ENCODE assay signal across 8 cellular contexts in genomic region chr11:133955945-133956421, GRCh38. TPM values are rescaled to one million over a fixed set of nuclear protein-coding genes. Genes with fewer than 3 reads are reported as not detected.
DNase-seq lines count a peak whose midpoint lies in the region; ATAC-seq and TF ChIP-seq lines count a peak whose summit lies in the region.

No MANE protein-coding gene starts in this region.

- CTCF ChIA-PET in activated naive CD4-positive, alpha-beta T cell treated with anti-CD3 and anti-CD28 coated beads for 36 hours (lab: Charles Lee), result interaction anchor here (0.9 to 2.4 kb wide), 4 partner anchors 9 to 28 kb away, joined by 3 to 16 read pairs (median 4); no protein-coding TSS in a partner anchor

- TF ChIP-seq EP300 in tibial nerve (IDR thresholded peaks at IDR 0.05), result no peak

- H3K36me3 ChIP-seq in iPS-20b (ENCODE audit: insufficient read depth, low read depth, low read length), result no peaks in the 10 kb centered on the region
- no peaks in the 10 kb centered on the region for H3K36me3 ChIP-seq in tibial nerve

- WGBS in tibial nerve, 2 donors, result 0% methylated on average over 6 to 11 of the region's 58 CpGs

- TF ChIP-seq POLR2A in tibial nerve (IDR thresholded peaks at IDR 0.05), result no peak

- H3K9me3 ChIP-seq in iPS-20b (ENCODE audit: insufficient read depth, low read depth, low read length), result no peaks in the 10 kb centered on the region
- no peaks in the 10 kb centered on the region for H3K9me3 ChIP-seq in tibial nerve

- peaks cover 70% of the 10 kb centered on the region for H3K27me3 ChIP-seq in iPS-20b (ENCODE audit: insufficient read depth, low read length)
- peaks cover 3 to 73% of the 10 kb centered on the region in 2 donors for H3K27me3 ChIP-seq in tibial nerve

- H3K36me3 Mint-ChIP-seq in activated naive CD4-positive, alpha-beta T cell treated with anti-CD3 and anti-CD28 coated beads for 36 hours (ENCODE audit: low read depth), result no peaks in the 10 kb centered on the region
- H3K36me3 Mint-ChIP-seq in activated naive CD4-positive, alpha-beta T cell treated with anti-CD3 and anti-CD28 coated beads, Interleukin-2, amount 50 U/mL, for 72 hours, result peaks cover 11 to 16% of the 10 kb centered on the region in 2 donors

- peak overlapping the region; percentile 95; the same call in 1 of the 2 replicates for H3K4me3 ChIP-seq in iPS-20b (ENCODE audit: low read length)
- H3K4me3 ChIP-seq in tibial nerve, result peak overlapping the region; percentile 35 to 68 (median 54)

- H3K27ac ChIP-seq in iPS-20b (ENCODE audit: low read length) (no peak overlapping the region), tibial nerve (peak overlapping the region in 2 of 4 donors; percentile 44 to 71)

- ATAC-seq in activated naive CD4-positive, alpha-beta T cell treated with anti-CD3 and anti-CD28 coated beads, Interleukin-2, amount 50 U/mL, for 72 hours, result no peak
- ATAC-seq in GM21360 (IDR thresholded peaks at IDR 0.05; ENCODE audit: unreplicated experiment), result no peak

- intact Hi-C loops in activated naive CD4-positive, alpha-beta T cell treated with anti-CD3 and anti-CD28 coated beads for 36 hours (cut with micrococcal nuclease), result no loop called here

- H3K4me1 Mint-ChIP-seq in activated naive CD4-positive, alpha-beta T cell treated with anti-CD3 and anti-CD28 coated beads for 36 hours (ENCODE audit: low read depth), result peaks cover 42% of the 10 kb centered on the region

- peaks cover 30% of the 10 kb centered on the region for H3K4me1 ChIP-seq in iPS-20b (ENCODE audit: insufficient read depth, low read length)
- peaks cover 0 to 59% (median 26%) of the 10 kb centered on the region in 4 donors for H3K4me1 ChIP-seq in tibial nerve

- peak; percentile 21 for DNase-seq in activated naive CD4-positive, alpha-beta T cell treated with anti-CD3 and anti-CD28 coated beads for 36 hours
- no peak for DNase-seq in activated naive CD4-positive, alpha-beta T cell treated with Interleukin-2 at 50 U/mL for 16 hours
- DNase-seq in activated naive CD4-positive, alpha-beta T cell treated with anti-CD3 and anti-CD28 coated beads, Interleukin-2, amount 50 U/mL, for 72 hours (ENCODE audit: low spot score in 2 of 2), result peak; percentile 20 to 67
- DNase-seq in tibial nerve (ENCODE audit: low spot score in 2 of 2), result no peak
- no peak for DNase-seq in COR-L47 (lab: John Stamatoyannopoulos, UW)
- DNase-seq in HCEC 1CT, result no peak

- H3K27me3 Mint-ChIP-seq in activated naive CD4-positive, alpha-beta T cell treated with anti-CD3 and anti-CD28 coated beads for 36 hours (ENCODE audit: low read depth), result no peaks in the 10 kb centered on the region

- H3K9ac ChIP-seq in iPS-20b (ENCODE audit: low read depth, low read length), result no peak overlapping the region

- H3K9me3 Mint-ChIP-seq in activated naive CD4-positive, alpha-beta T cell treated with anti-CD3 and anti-CD28 coated beads for 36 hours, result no peaks in the 10 kb centered on the region
- H3K9me3 Mint-ChIP-seq in activated naive CD4-positive, alpha-beta T cell treated with anti-CD3 and anti-CD28 coated beads, Interleukin-2, amount 50 U/mL, for 72 hours, result no peaks in the 10 kb centered on the region

- TF ChIP-seq CTCF in tibial nerve (IDR thresholded peaks at IDR 0.05), result no peak

- H3K27ac Mint-ChIP-seq in activated naive CD4-positive, alpha-beta T cell treated with anti-CD3 and anti-CD28 coated beads for 36 hours, result no peak overlapping the region
- H3K27ac Mint-ChIP-seq in activated naive CD4-positive, alpha-beta T cell treated with anti-CD3 and anti-CD28 coated beads, Interleukin-2, amount 50 U/mL, for 72 hours, result peak overlapping the region in 1 of 2 donors; percentile 93

- H3K4me3 Mint-ChIP-seq in activated naive CD4-positive, alpha-beta T cell treated with anti-CD3 and anti-CD28 coated beads for 36 hours, result peak overlapping the region; percentile 47

RNA-seq across cellular contexts. Expression of gene IGSF9B, which starts 0.8 kb away (rescaled TPM):
- 10 to 100 TPM; 26.5 to 34.0 TPM for total RNA-seq in activated naive CD4-positive, alpha-beta T cell treated with anti-CD3 and anti-CD28 coated beads for 36 hours
- total RNA-seq in activated naive CD4-positive, alpha-beta T cell treated with anti-CD3 and anti-CD28 coated beads, Interleukin-2, amount 50 U/mL, for 72 hours, result 100 to 1,000 TPM; 119 TPM
- total RNA-seq in tibial nerve, result 1 to 10 TPM; 2.1 to 5.1 (median 2.8) TPM

Comparison
In these comparisons a context has a peak if more than half of its experiments do, and no peak if none do; other contexts are left out.
1. DNase-seq: peak in activated naive CD4-positive, alpha-beta T cell treated with anti-CD3 and anti-CD28 coated beads for 36 hours (single experiment) and activated naive CD4-positive, alpha-beta T cell treated with anti-CD3 and anti-CD28 coated beads, Interleukin-2, amount 50 U/mL, for 72 hours (2 of 2); none in activated naive CD4-positive, alpha-beta T cell treated with Interleukin-2 at 50 U/mL for 16 hours (single experiment), tibial nerve (0 of 2), COR-L47 (single experiment) and HCEC 1CT (single experiment).
2. RNA of gene IGSF9B, which starts 0.8 kb away (total RNA-seq): 119 TPM in activated naive CD4-positive, alpha-beta T cell treated with anti-CD3 and anti-CD28 coated beads, Interleukin-2, amount 50 U/mL, for 72 hours and 26.5 to 34.0 TPM in activated naive CD4-positive, alpha-beta T cell treated with anti-CD3 and anti-CD28 coated beads for 36 hours; 2.1 to 5.1 TPM in tibial nerve; every median in the first group is over 4 times any median in the second.